In the genomic region with DNA sequence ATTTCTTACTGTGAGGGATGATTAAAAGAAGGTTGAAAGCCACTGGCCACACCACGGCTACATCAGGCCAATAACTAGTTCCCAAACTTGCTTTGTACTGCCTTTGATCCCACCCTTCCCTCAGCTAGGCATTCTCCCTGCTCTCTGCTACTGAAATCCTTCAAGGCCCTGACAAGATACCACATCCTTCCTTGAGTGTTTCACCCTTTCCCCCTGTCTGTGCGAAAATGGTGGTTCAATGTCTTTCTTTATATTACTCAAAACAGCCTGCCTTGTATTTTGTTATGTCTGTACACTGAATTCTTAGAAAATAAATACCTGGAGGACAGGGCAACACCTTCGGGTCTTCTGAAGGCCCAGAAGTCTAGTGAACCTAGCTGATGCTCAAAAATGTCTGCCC, we compare ENCODE assay signal across 1 cellular context.
TF ChIP-seq lines count a peak whose summit lies in the region.

No MANE protein-coding gene starts in this region.

TF ChIP-seq in H1, 55 proteins besides CTCF, POLR2A, EP300 and RAD21:
- TF ChIP-seq SAP30 (IDR thresholded peaks at IDR 0.05; ENCODE audit: insufficient read depth, insufficient replicate concordance, low read length) (no peak), KDM5A (IDR thresholded peaks at IDR 0.05; ENCODE audit: low read length) (no peak), NANOG (IDR thresholded peaks at IDR 0.05; ENCODE audit: insufficient read depth, low read depth, low read length, poor library complexity, severe bottlenecking) (no peak), PHF8 (conservative IDR thresholded peaks at IDR 0.05; ENCODE audit: low read depth, low read length) (no peak), KDM4A (IDR thresholded peaks at IDR 0.05; ENCODE audit: low read depth, low read length, severe bottlenecking) (no peak), EGR1 (IDR thresholded peaks at IDR 0.05; ENCODE audit: borderline replicate concordance, low read depth, low read length) (no peak), SRF (IDR thresholded peaks at IDR 0.05; ENCODE audit: low read depth, low read length) (no peak)
